In the genomic region with DNA sequence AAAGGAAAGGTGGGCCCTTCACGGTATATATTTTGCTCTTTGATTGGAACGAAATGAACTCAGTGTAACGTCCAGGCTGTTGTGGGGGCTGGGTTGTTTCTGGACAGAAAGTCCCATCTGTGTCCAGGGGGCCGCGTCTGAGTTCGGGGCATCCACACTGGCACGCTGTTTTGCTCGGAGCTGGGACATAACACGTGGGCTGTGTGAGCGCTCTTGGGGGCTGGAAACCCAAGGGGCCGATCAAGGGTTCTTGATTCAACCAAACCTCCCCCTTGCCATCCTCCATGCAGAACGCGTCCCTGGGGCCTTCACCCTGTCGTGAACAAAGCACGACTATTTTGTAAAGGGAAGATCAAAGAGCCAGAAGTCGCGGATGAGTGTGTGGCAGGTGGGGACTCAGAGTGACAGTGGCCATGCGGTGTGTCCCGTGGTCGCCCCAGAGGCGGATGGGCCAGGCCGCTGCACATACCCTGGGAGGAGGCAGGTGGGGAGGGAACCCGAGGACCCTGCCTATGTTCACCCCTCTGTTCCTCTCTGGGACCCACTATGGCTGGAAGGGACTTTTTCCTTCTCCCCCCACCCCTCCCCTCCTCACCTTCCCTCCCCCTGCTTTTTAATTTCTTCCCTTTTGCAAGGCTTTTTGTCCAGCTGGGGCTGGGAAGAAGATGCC, we compare ENCODE assay signal across 8 cellular contexts.
DNase-seq lines count a peak whose midpoint lies in the region; ATAC-seq and TF ChIP-seq lines count a peak whose summit lies in the region.

No MANE protein-coding gene starts in this region.

- TF ChIP-seq CTCF in brain microvascular endothelial cell (IDR thresholded peaks at IDR 0.05; ENCODE audit: low read depth, low read length, missing control alignments) (no peak), neural cell (IDR thresholded peaks at IDR 0.05; ENCODE audit: poor library complexity, severe bottlenecking) (no peak)

- DNase-seq in brain microvascular endothelial cell (no peak), HuH-7 (ENCODE audit: low spot score) (no peak), HEK293T (ENCODE audit: extremely low spot score) (no peak), Ammon's horn (ENCODE audit: low spot score) (no peak)

- ATAC-seq in HG02759 (IDR thresholded peaks at IDR 0.05; ENCODE audit: unreplicated experiment), result no peak

- no peak for TF ChIP-seq RAD21 in neural cell (conservative IDR thresholded peaks at IDR 0.05)

- no peaks in the 10 kb centered on the region for H3F3A ChIP-seq in neural cell (ENCODE audit: insufficient read depth, low read length, poor library complexity, severe bottlenecking)

- no peak for TF ChIP-seq EP300 in neural cell (conservative IDR thresholded peaks at IDR 0.05; ENCODE audit: poor library complexity, severe bottlenecking)

- H3K27me3 ChIP-seq in BLaER1 treated with 17β-estradiol and CSF1 and Interleukin-3, amounts not matched to agents 10 nM and 100 nM, result peaks cover 5 to 36% (median 11%) of the 10 kb centered on the region in 11 experiments; a peak in 19 of 22 replicates
- H3K27me3 ChIP-seq in HUES6 (ENCODE audit: control insufficient read depth, insufficient read depth, low read length) (peaks cover 37% of the 10 kb centered on the region), brain microvascular endothelial cell (replicated peaks) (no peaks in the 10 kb centered on the region), neural cell (ENCODE audit: insufficient read depth, low read depth, low read length) (peaks cover 5% of the 10 kb centered on the region)

- H3K4me2 ChIP-seq in BLaER1 treated with 17β-estradiol and CSF1 and Interleukin-3, amounts not matched to agents 10 nM and 100 nM, result peak overlapping the region; percentile 85 to 99 (median 96)
- no peak overlapping the region for H3K4me2 ChIP-seq in neural cell (ENCODE audit: low read length)

- H3K9me2 ChIP-seq in neural cell (ENCODE audit: insufficient read depth, low read length), result no peaks in the 10 kb centered on the region

- H4K20me1 ChIP-seq in BLaER1 treated with 17β-estradiol and CSF1 and Interleukin-3, amounts not matched to agents 10 nM and 100 nM, result no peaks in the 10 kb centered on the region; a peak in 1 of 22 replicates
- H4K20me1 ChIP-seq in neural cell (ENCODE audit: insufficient read depth), result no peaks in the 10 kb centered on the region

- POLR2A ChIA-PET in HEK293T (lab: Yijun Ruan, JAX), result interaction anchor here (1.0 kb wide), 1 partner anchor 35 kb away, joined by 3 read pairs; no protein-coding TSS in a partner anchor

- peaks cover 5 to 27% (median 23%) of the 10 kb centered on the region in 10 experiments for H3K4me1 ChIP-seq in BLaER1 treated with 17β-estradiol and CSF1 and Interleukin-3, amounts not matched to agents 10 nM and 100 nM
- 0 out of 2 replicates have a peak, but pooled peaks cover 5% of the 10 kb centered on the region for H3K4me1 ChIP-seq in HUES6 (ENCODE audit: control insufficient read depth, insufficient read depth, low read length)

- H3K9ac ChIP-seq in BLaER1 treated with 17β-estradiol and CSF1 and Interleukin-3, amounts not matched to agents 10 nM and 100 nM, result peak overlapping the region in 9 of 11 experiments; percentile 21 to 79 (median 72); a peak in 15 of 22 replicates
- H3K9ac ChIP-seq in HUES6 (ENCODE audit: low read length) (peak overlapping the region; percentile 45), neural cell (ENCODE audit: low read length) (peak overlapping the region; percentile 59)

- in situ Hi-C loops in brain microvascular endothelial cell (cut with HindIII; ENCODE audit: low pct_ligation_motif_present, low sequenced_read_pairs), result loop anchor here (25.0 kb wide), 1 partner anchor 484 kb away; no protein-coding TSS in a partner anchor

- H3K79me2 ChIP-seq in neural cell (replicated peaks; ENCODE audit: insufficient read depth, low read length), result no peaks in the 10 kb centered on the region

- peak overlapping the region; percentile 32 to 73 (median 62); a peak in 19 of 20 replicates for H3K4me3 ChIP-seq in BLaER1 treated with 17β-estradiol and CSF1 and Interleukin-3, amounts not matched to agents 10 nM and 100 nM
- peak overlapping the region; percentile 65 for H3K4me3 ChIP-seq in HUES6 (ENCODE audit: low read depth, low read length)
- peak overlapping the region; percentile 37 for H3K4me3 ChIP-seq in brain microvascular endothelial cell (ENCODE audit: low read depth, low read length)
- H3K4me3 ChIP-seq in neural cell (ENCODE audit: low read length), result peak overlapping the region; percentile 80

- H3K9me3 ChIP-seq in BLaER1 treated with 17β-estradiol and CSF1 and Interleukin-3, amounts not matched to agents 10 nM and 100 nM (replicated peaks in 1 of 11), result peaks cover 0 to 8% (median 0%) of the 10 kb centered on the region in 11 experiments; a peak in 5 of 22 replicates
- H3K9me3 ChIP-seq in HUES6 (ENCODE audit: control insufficient read depth, insufficient read depth, low read depth, low read length) (peaks cover 17% of the 10 kb centered on the region), neural cell (ENCODE audit: low read length) (no peaks in the 10 kb centered on the region)

- H2AFZ ChIP-seq in neural cell (ENCODE audit: low read depth, low read length), result no peak overlapping the region

- H3K27ac ChIP-seq in BLaER1 treated with 17β-estradiol and CSF1 and Interleukin-3, amounts not matched to agents 10 nM and 100 nM, result peak overlapping the region in 7 of 11 experiments; percentile 48 to 69 (median 60); a peak in 12 of 22 replicates
- no peak overlapping the region for H3K27ac ChIP-seq in HUES6 (ENCODE audit: low read depth, low read length)
- H3K27ac ChIP-seq in brain microvascular endothelial cell, result no peak overlapping the region
- no peak overlapping the region for H3K27ac ChIP-seq in neural cell (ENCODE audit: low read length)

- CTCF ChIA-PET in HEK293T (lab: Yijun Ruan, JAX), result interaction anchor here (0.8 to 1.3 kb wide), 3 partner anchors 10 to 31 kb away, joined by 4 read pairs; no protein-coding TSS in a partner anchor

- no peaks in the 10 kb centered on the region for H3K36me3 ChIP-seq in BLaER1 treated with 17β-estradiol and CSF1 and Interleukin-3, amounts not matched to agents 10 nM and 100 nM
- H3K36me3 ChIP-seq in HUES6 (ENCODE audit: control insufficient read depth, insufficient read depth, low read length), result no peaks in the 10 kb centered on the region
- no peaks in the 10 kb centered on the region for H3K36me3 ChIP-seq in brain microvascular endothelial cell (replicated peaks)
- no peaks in the 10 kb centered on the region for H3K36me3 ChIP-seq in neural cell (ENCODE audit: insufficient read depth, low read length)

TF ChIP-seq in neural cell, 6 proteins besides CTCF, POLR2A, EP300 and RAD21 (continues in another document):
- TF ChIP-seq TAF1 (IDR thresholded peaks at IDR 0.05; ENCODE audit: low read depth) (no peak), EZH2 (IDR thresholded peaks at IDR 0.05; ENCODE audit: borderline replicate concordance, insufficient read depth, low read length, poor library complexity, severe bottlenecking) (no peak)

TF ChIP-seq in HEK293T, 16 proteins besides CTCF, POLR2A, EP300 and RAD21:
- TF ChIP-seq SP1 (IDR thresholded peaks at IDR 0.05), result no peak
- TF ChIP-seq HDGF (IDR thresholded peaks at IDR 0.05; ENCODE audit: borderline replicate concordance), result no peak
- TF ChIP-seq, protein P1, sequence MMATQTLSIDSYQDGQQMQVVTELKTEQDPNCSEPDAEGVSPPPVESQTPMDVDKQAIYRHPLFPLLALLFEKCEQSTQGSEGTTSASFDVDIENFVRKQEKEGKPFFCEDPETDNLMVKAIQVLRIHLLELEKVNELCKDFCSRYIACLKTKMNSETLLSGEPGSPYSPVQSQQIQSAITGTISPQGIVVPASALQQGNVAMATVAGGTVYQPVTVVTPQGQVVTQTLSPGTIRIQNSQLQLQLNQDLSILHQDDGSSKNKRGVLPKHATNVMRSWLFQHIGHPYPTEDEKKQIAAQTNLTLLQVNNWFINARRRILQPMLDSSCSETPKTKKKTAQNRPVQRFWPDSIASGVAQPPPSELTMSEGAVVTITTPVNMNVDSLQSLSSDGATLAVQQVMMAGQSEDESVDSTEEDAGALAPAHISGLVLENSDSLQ (IDR thresholded peaks at IDR 0.05), result no peak

Comparison
In these comparisons a context has a peak if more than half of its experiments do, and no peak if none do; other contexts are left out.
1. H3K27ac ChIP-seq: peak in BLaER1 treated with 17β-estradiol and CSF1 and Interleukin-3, amounts not matched to agents 10 nM and 100 nM (7 of 11); none in HUES6 (single experiment), brain microvascular endothelial cell (single experiment) and neural cell (single experiment).
2. Peak in every context shown above with its lines, with median percentiles within 50 percentile points of each other: H3K4me3 ChIP-seq and H3K9ac ChIP-seq.